8 cellular contexts compared by ENCODE assay signal in the genomic region with DNA sequence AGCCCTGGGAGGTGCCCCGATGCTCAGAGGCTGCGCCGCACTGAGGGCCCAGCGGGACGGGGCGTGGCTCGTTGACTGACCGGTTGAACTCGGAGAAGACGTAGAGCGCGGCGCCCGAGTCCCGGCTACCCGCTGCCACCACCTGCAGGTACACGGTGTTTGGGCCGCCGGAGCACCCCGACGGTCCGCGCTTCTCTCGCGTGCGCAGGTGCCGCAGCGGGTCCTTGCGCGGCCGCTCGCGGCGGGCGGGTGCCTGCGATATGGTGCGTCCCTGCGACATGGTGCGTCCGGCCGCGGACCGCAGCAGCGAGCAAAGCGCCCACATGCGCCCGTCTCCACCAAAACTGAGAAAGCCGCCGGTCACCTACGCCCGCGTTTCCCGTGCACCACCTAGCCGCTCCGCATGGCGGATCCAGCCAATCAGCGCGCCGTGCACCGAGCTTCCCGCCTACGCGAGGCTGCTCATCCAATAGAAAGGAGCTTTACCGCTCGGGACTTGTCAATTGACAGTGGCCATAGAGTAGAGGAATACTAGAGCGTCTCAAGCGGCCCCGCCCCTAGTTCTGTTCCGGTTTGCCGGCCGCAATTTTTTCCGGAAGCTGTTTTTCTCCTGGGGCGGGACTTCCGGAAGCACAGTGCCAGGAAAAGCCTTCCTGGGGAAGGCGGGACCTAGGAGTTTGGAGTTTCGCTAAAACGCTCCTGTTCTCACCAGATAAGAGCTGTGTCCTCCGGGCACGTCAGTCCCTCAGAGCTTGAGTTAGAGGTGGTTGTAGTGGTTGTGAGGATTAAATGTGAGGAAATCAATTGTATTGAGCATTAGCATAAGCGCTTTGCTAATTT. TPM values are rescaled to one million over a fixed set of nuclear protein-coding genes. Genes with fewer than 3 reads are reported as not detected.
A peak's percentile ranks its signal among the peaks of the same experiment; 100 is the strongest.
DNase-seq lines count a peak whose midpoint lies in the region; ATAC-seq and TF ChIP-seq lines count a peak whose summit lies in the region.

A gene with protein sequence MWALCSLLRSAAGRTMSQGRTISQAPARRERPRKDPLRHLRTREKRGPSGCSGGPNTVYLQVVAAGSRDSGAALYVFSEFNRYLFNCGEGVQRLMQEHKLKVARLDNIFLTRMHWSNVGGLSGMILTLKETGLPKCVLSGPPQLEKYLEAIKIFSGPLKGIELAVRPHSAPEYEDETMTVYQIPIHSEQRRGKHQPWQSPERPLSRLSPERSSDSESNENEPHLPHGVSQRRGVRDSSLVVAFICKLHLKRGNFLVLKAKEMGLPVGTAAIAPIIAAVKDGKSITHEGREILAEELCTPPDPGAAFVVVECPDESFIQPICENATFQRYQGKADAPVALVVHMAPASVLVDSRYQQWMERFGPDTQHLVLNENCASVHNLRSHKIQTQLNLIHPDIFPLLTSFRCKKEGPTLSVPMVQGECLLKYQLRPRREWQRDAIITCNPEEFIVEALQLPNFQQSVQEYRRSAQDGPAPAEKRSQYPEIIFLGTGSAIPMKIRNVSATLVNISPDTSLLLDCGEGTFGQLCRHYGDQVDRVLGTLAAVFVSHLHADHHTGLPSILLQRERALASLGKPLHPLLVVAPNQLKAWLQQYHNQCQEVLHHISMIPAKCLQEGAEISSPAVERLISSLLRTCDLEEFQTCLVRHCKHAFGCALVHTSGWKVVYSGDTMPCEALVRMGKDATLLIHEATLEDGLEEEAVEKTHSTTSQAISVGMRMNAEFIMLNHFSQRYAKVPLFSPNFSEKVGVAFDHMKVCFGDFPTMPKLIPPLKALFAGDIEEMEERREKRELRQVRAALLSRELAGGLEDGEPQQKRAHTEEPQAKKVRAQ (minus strand): TSS at position 405 of the 840 bp plus-strand sequence. CDS start 80 bp downstream, at position 325.

- peak; percentile 98 for DNase-seq in Ammon's horn (ENCODE audit: low spot score)
- DNase-seq in NCI-H510A (lab: John Stamatoyannopoulos, UW): peak; percentile 95
- peak; percentile 92 for DNase-seq in activated CD4-positive, alpha-beta T cell treated with anti-CD3 and anti-CD28 coated beads for 1 hour
- peak; percentile 98 for DNase-seq in cerebellum (ENCODE audit: low spot score)
- peak; percentile 100 for DNase-seq in islet precursor cell
- DNase-seq in stimulated activated CD4-positive, alpha-beta T cell treated with anti-CD3 and anti-CD28 coated beads, Interleukin-12 subunit alpha, Interleukin-12 subunit beta, amount 100 ng/mL, for 48 hours (ENCODE audit: low read depth in 2 of 3, low spot score in 1 of 3): peak; percentile 95 to 96 (median 95)

- ATAC-seq in HG03439 (IDR thresholded peaks at IDR 0.05; ENCODE audit: unreplicated experiment): peak; percentile 95

- TF ChIP-seq POLR2A in GM19193 (IDR thresholded peaks at IDR 0.05; ENCODE audit: extremely low read depth, insufficient read depth, insufficient read length): peak; percentile 94

RNA-seq across cellular contexts. Expression of the gene that starts here (rescaled TPM):
- total RNA-seq in cerebellum: 36.8 TPM

Comparison
In these comparisons a context has a peak if more than half of its experiments do, and no peak if none do; other contexts are left out.
1. Peak in every context shown above with its lines: DNase-seq and ATAC-seq.